ENCODE assay signal across 2 cellular contexts in the genomic region with DNA sequence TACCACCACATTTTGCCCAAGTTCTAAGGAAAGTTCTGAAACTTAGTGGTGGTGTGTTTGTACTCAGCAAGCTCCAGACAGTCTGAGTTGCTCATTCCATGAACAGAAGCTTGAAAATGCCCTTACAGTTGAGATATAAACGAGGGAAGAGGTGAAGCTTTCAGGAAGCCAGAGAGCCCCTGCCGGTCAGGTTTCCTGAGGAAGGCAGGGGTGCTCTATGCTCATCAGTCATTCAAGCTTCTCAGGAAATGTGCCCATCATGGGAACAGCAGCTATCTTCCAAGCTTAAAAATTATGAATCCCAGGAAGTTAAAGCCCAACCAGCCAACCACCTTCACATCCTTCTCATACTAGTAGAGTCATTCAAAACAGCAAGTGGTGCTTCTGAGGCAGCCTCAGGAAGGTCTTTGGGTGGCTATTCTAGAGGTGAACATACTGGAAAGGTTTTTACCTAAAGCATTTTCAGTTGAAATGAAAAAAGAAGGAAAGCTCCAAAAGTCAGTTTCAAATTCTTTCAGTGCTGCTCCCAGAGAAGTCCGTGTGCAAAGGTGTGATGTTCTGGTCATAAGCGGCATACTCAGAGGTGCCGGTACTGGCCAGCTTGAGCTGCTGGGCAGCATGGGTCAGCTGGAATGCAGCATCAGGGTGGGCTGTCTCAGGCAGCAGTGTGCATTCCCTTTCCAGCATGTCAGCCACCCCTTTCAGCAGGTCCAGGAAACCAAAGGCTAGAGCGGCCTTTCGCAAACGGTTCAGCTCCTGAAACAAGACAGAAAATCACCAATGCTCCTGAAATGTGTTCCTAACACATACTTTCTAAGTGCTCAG.
TF ChIP-seq lines count a peak whose summit lies in the region.

No MANE protein-coding gene starts in this region.

TF ChIP-seq in SK-N-SH, 30 proteins besides CTCF, POLR2A, EP300 and RAD21 (continued from another document):
- TF ChIP-seq, protein P1, sequence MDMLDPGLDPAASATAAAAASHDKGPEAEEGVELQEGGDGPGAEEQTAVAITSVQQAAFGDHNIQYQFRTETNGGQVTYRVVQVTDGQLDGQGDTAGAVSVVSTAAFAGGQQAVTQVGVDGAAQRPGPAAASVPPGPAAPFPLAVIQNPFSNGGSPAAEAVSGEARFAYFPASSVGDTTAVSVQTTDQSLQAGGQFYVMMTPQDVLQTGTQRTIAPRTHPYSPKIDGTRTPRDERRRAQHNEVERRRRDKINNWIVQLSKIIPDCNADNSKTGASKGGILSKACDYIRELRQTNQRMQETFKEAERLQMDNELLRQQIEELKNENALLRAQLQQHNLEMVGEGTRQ (IDR thresholded peaks at IDR 0.05; ENCODE audit: borderline replicate concordance, low read depth, low read length): no peak

TF ChIP-seq in SK-N-SH treated with all-trans-retinoic acid at 6 μM for 48 hours, 23 proteins besides CTCF, POLR2A, EP300 and RAD21:
- TF ChIP-seq, protein P2, sequence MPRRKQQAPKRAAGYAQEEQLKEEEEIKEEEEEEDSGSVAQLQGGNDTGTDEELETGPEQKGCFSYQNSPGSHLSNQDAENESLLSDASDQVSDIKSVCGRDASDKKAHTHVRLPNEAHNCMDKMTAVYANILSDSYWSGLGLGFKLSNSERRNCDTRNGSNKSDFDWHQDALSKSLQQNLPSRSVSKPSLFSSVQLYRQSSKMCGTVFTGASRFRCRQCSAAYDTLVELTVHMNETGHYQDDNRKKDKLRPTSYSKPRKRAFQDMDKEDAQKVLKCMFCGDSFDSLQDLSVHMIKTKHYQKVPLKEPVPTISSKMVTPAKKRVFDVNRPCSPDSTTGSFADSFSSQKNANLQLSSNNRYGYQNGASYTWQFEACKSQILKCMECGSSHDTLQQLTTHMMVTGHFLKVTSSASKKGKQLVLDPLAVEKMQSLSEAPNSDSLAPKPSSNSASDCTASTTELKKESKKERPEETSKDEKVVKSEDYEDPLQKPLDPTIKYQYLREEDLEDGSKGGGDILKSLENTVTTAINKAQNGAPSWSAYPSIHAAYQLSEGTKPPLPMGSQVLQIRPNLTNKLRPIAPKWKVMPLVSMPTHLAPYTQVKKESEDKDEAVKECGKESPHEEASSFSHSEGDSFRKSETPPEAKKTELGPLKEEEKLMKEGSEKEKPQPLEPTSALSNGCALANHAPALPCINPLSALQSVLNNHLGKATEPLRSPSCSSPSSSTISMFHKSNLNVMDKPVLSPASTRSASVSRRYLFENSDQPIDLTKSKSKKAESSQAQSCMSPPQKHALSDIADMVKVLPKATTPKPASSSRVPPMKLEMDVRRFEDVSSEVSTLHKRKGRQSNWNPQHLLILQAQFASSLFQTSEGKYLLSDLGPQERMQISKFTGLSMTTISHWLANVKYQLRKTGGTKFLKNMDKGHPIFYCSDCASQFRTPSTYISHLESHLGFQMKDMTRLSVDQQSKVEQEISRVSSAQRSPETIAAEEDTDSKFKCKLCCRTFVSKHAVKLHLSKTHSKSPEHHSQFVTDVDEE (CRISPR knock-in tag; IDR thresholded peaks at IDR 0.05): no peak
